ENCODE assay signal across 18 cellular contexts in genomic region chr1:19734056-19734455, GRCh38.
"Had no signal": no experiment of that assay in that cellular context is flagged by ENCODE, and none has a peak within 500 bp of the region (broad histone marks: within the 10 kb centered on the region; RNA-seq: fewer than 3 reads in every experiment).

No MANE protein-coding gene starts in this region.

- DNase-seq: activated CD4-positive, alpha-beta T cell treated with anti-CD3 and anti-CD28 coated beads for 1 hour; activated CD4-positive, alpha-beta T cell treated with anti-CD3 and anti-CD28 coated beads, Interleukin-2, amount 50 U/mL, for 48 hours; activated naive CD4-positive, alpha-beta T cell treated with anti-CD3 and anti-CD28 coated beads, Interleukin-2, amount 50 U/mL, for 16 hours; activated T-cell treated with anti-CD3 and anti-CD28 coated beads, Interleukin-2, amount 50 U/mL, for 24 hours; colonic mucosa; esophagus squamous epithelium; glutamatergic neuron; mesendoderm; psoas muscle; right lobe of liver; stimulated activated CD4-positive, alpha-beta T cell treated with anti-CD3 and anti-CD28 coated beads, Interleukin-1b, Interleukin-23, amount 100 ng/mL, for 48 hours; T-cell; T-helper 9 cell had no signal

- H3K36me3 ChIP-seq: colonic mucosa, right lobe of liver had no signal

- H3K27me3 ChIP-seq: colonic mucosa, esophagus squamous epithelium, right lobe of liver, SJSA1, tibial nerve, vagina had no signal

- H3K9me3 Mint-ChIP-seq: natural killer cell treated with Interleukin-12 subunit alpha and Interleukin-12 subunit beta and Interleukin-15 and Interleukin-18, amount 100 ng/mL, for 72 hours had no signal

- H3K4me1 Mint-ChIP-seq: T-cell had no signal

- H3K27ac Mint-ChIP-seq: activated T-cell treated with anti-CD3 and anti-CD28 coated beads, Interleukin-2, amount 50 U/mL, for 24 hours; natural killer cell treated with Interleukin-12 subunit alpha and Interleukin-12 subunit beta and Interleukin-15 and Interleukin-18, amount 100 ng/mL, for 72 hours; T-cell had no signal

- H3K4me3 Mint-ChIP-seq: activated T-cell treated with anti-CD3 and anti-CD28 coated beads, Interleukin-2, amount 50 U/mL, for 24 hours; natural killer cell treated with Interleukin-12 subunit alpha and Interleukin-12 subunit beta and Interleukin-15 and Interleukin-18, amount 100 ng/mL, for 72 hours; T-cell had no signal

- FAIRE-seq: bronchial epithelial cell had no signal

- H3K27me3 Mint-ChIP-seq: activated T-cell treated with anti-CD3 and anti-CD28 coated beads, Interleukin-2, amount 50 U/mL, for 24 hours; natural killer cell treated with Interleukin-12 subunit alpha and Interleukin-12 subunit beta and Interleukin-15 and Interleukin-18, amount 100 ng/mL, for 72 hours; T-cell had no signal

- H3K9me3 ChIP-seq: colonic mucosa, right lobe of liver, vagina had no signal

- H3K4me3 ChIP-seq: colonic mucosa, esophagus squamous epithelium, psoas muscle, right lobe of liver, SJSA1, tibial nerve, vagina had no signal

- H3K4me1 ChIP-seq: colonic mucosa had no signal

- H3K27ac ChIP-seq: colonic mucosa, right lobe of liver, SJSA1, tibial nerve, vagina had no signal
